7 cellular contexts compared by ENCODE assay signal in genomic region chr5:140664353-140665119, GRCh38.
DNase-seq lines count a peak whose midpoint lies in the region; ATAC-seq, FAIRE-seq and TF ChIP-seq lines count a peak whose summit lies in the region.

Gene WDR55 (plus strand): TSS chr5:140664904. CDS start chr5:140664913, 9 bp downstream.

- DNase-seq in GM18507 (ENCODE audit: extremely low spot score, insufficient read length, low read depth): peak; percentile 85
- DNase-seq in NCI-H2081 (lab: John Stamatoyannopoulos, UW): peak; percentile 80 to 90
- DNase-seq in T1000 (lab: John Stamatoyannopoulos, UW): peak; percentile 89
- peak; percentile 92 for DNase-seq in astrocyte of the spinal cord (ENCODE audit: low read depth, low spot score)
- DNase-seq in hippocampal formation (lab: John Stamatoyannopoulos, UW): peak; percentile 92 to 94
- DNase-seq in retina: peak; percentile 94

- TF ChIP-seq CTCF in astrocyte of the spinal cord (IDR thresholded peaks at IDR 0.05; ENCODE audit: low read depth, low read length): no peak

- in situ Hi-C loops in astrocyte of the spinal cord (cut with HindIII; ENCODE audit: low sequenced_read_pairs): no loop called here

- H3K4me3 ChIP-seq in astrocyte of the spinal cord (ENCODE audit: low read depth, low read length): peak within 1 kb of the TSS; percentile 89

- ATAC-seq in HG02973 (IDR thresholded peaks at IDR 0.05; ENCODE audit: unreplicated experiment): peak; percentile 95

- FAIRE-seq in GM18507 (lab: Jason Lieb, UNC): peak; percentile 98

Comparison
In these comparisons a context has a peak if more than half of its experiments do, and no peak if none do; other contexts are left out.
1. Peak in every context shown above with its lines: DNase-seq, ATAC-seq and H3K4me3 ChIP-seq.